In genomic region chr10:35834916-35835499, GRCh38 we compare ENCODE assay signal across 22 cellular contexts.
"Had no signal": no experiment of that assay in that cellular context is flagged by ENCODE, and none has a peak within 500 bp of the region (broad histone marks: within the 10 kb centered on the region; RNA-seq: fewer than 3 reads in every experiment).

No MANE protein-coding gene starts in this region.

- H3K4me3 ChIP-seq: colonic mucosa, dorsolateral prefrontal cortex, esophagus squamous epithelium, heart right ventricle, pancreas, testis had no signal

- H3K27me3 Mint-ChIP-seq: effector memory CD8-positive, alpha-beta T cell; natural killer cell treated with Interleukin-12 subunit alpha and Interleukin-12 subunit beta and Interleukin-15 and Interleukin-18, amount 100 ng/mL, for 72 hours had no signal

- H3K4me3 Mint-ChIP-seq: activated naive CD8-positive, alpha-beta T cell treated with anti-CD3 and anti-CD28 coated beads for 36 hours; effector memory CD8-positive, alpha-beta T cell; natural killer cell treated with Interleukin-12 subunit alpha and Interleukin-12 subunit beta and Interleukin-15 and Interleukin-18, amount 100 ng/mL, for 72 hours; stimulated activated effector memory CD8-positive, alpha-beta T cell treated with anti-CD3 and anti-CD28 coated beads, Interleukin-12 subunit alpha, Interleukin-12 subunit beta, amount 100 ng/mL, for 72 hours; T-helper 1 cell treated with Interleukin-12 subunit alpha and Interleukin-12 subunit beta and Interleukin-4 antibody, amounts not matched to agents 30 μg/mL and 1 μg/mL, for 36 hours; type B pancreatic cell had no signal

- H3K4me1 ChIP-seq: colonic mucosa, esophagus squamous epithelium, heart right ventricle, pancreas, testis had no signal

- H3K36me3 Mint-ChIP-seq: activated naive CD8-positive, alpha-beta T cell treated with anti-CD3 and anti-CD28 coated beads for 36 hours; natural killer cell treated with Interleukin-12 subunit alpha and Interleukin-12 subunit beta and Interleukin-15 and Interleukin-18, amount 100 ng/mL, for 72 hours; stimulated activated effector memory CD8-positive, alpha-beta T cell treated with anti-CD3 and anti-CD28 coated beads, Interleukin-12 subunit alpha, Interleukin-12 subunit beta, amount 100 ng/mL, for 72 hours; type B pancreatic cell had no signal

- H3K27me3 ChIP-seq: colonic mucosa, esophagus squamous epithelium, heart right ventricle, neutrophil, pancreas, testis had no signal

- H3K9me3 ChIP-seq: colonic mucosa, neutrophil, pancreas, testis had no signal

- H3K4me1 Mint-ChIP-seq: activated naive CD8-positive, alpha-beta T cell treated with anti-CD3 and anti-CD28 coated beads for 36 hours; stimulated activated effector memory CD8-positive, alpha-beta T cell treated with anti-CD3 and anti-CD28 coated beads, Interleukin-12 subunit alpha, Interleukin-12 subunit beta, amount 100 ng/mL, for 72 hours had no signal

- H3K27ac Mint-ChIP-seq: activated naive CD8-positive, alpha-beta T cell treated with anti-CD3 and anti-CD28 coated beads for 36 hours; effector memory CD8-positive, alpha-beta T cell; natural killer cell treated with Interleukin-12 subunit alpha and Interleukin-12 subunit beta and Interleukin-15 and Interleukin-18, amount 100 ng/mL, for 72 hours; stimulated activated effector memory CD8-positive, alpha-beta T cell treated with anti-CD3 and anti-CD28 coated beads, Interleukin-12 subunit alpha, Interleukin-12 subunit beta, amount 100 ng/mL, for 72 hours; T-helper 1 cell treated with Interleukin-12 subunit alpha and Interleukin-12 subunit beta and Interleukin-4 antibody, amounts not matched to agents 30 μg/mL and 1 μg/mL, for 36 hours; type B pancreatic cell had no signal

- DNase-seq: activated CD4-positive, alpha-beta T cell treated with anti-CD3 and anti-CD28 coated beads for 4 hours; activated CD4-positive, alpha-beta T cell treated with anti-CD3 and anti-CD28 coated beads, Interleukin-2, amount 50 U/mL, for 48 hours; activated CD4-positive, CD25-positive, alpha-beta regulatory T cell; activated naive CD4-positive, alpha-beta T cell treated with Interleukin-2 at 50 U/mL for 16 hours; activated naive CD8-positive, alpha-beta T cell treated with anti-CD3 and anti-CD28 coated beads for 36 hours; activated T-cell treated with anti-CD3 and anti-CD28 coated beads, Interleukin-2, amount 50 U/mL, for 48 hours; colonic mucosa; dorsolateral prefrontal cortex; effector memory CD8-positive, alpha-beta T cell; esophagus squamous epithelium; heart right ventricle; left ventricle myocardium superior; pancreas; small intestine; stimulated activated CD4-positive, alpha-beta T cell treated with anti-CD3 and anti-CD28 coated beads, Interleukin-2, amount 100 ng/mL, for 24 hours; testis had no signal

- H3K36me3 ChIP-seq: colonic mucosa, esophagus squamous epithelium, heart right ventricle, neutrophil, pancreas had no signal

- H3K27ac ChIP-seq: colonic mucosa, dorsolateral prefrontal cortex, esophagus squamous epithelium, heart right ventricle, neutrophil, pancreas, testis had no signal

- H3K9me3 Mint-ChIP-seq: activated naive CD8-positive, alpha-beta T cell treated with anti-CD3 and anti-CD28 coated beads for 36 hours; type B pancreatic cell had no signal

- ATAC-seq: effector memory CD8-positive, alpha-beta T cell; heart right ventricle; left ventricle myocardium superior; natural killer cell treated with Interleukin-12 subunit alpha and Interleukin-12 subunit beta and Interleukin-15 and Interleukin-18, amount 100 ng/mL, for 72 hours; pancreas; sciatic nerve; stimulated activated effector memory CD8-positive, alpha-beta T cell treated with anti-CD3 and anti-CD28 coated beads, Interleukin-12 subunit alpha, Interleukin-12 subunit beta, amount 100 ng/mL, for 72 hours had no signal
